In the genomic region with DNA sequence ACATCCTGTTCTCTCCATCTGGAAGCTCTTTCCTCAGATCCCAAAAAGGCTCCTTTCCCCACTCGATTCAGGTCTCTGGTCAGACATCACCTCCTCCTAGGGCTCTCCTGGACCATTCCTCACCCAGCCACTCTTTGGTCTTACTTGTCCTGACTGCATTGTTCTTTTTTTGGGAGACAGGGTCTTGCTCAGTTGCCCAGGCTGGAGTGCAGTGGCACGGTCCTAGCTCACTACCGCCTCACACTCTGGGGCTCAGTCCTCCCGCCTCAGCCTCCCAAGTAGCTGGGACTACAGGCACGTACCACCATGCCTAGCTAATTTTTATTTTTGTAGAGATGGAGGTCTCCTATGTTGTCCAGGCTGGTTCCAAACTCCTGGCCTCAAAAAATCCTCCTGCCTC, we compare ENCODE assay signal across 1 cellular context.
TF ChIP-seq lines count a peak whose summit lies in the region.

No MANE protein-coding gene starts in this region.

TF ChIP-seq in GM23338, 12 proteins besides CTCF, POLR2A, EP300 and RAD21 (continued from another document):
- TF ChIP-seq CREB1 (CRISPR knock-in tag; IDR thresholded peaks at IDR 0.05; ENCODE audit: low read depth) (no peak), EZH2 (IDR thresholded peaks at IDR 0.05; ENCODE audit: low read depth, unreplicated experiment) (no peak), POLR2AphosphoS5 (IDR thresholded peaks at IDR 0.05; ENCODE audit: low read depth) (no peak), EZH2phosphoT487 (IDR thresholded peaks at IDR 0.05; ENCODE audit: unreplicated experiment) (no peak), ZNF331 (CRISPR knock-in tag; IDR thresholded peaks at IDR 0.05; ENCODE audit: low read depth) (no peak)
- TF ChIP-seq, protein P1, sequence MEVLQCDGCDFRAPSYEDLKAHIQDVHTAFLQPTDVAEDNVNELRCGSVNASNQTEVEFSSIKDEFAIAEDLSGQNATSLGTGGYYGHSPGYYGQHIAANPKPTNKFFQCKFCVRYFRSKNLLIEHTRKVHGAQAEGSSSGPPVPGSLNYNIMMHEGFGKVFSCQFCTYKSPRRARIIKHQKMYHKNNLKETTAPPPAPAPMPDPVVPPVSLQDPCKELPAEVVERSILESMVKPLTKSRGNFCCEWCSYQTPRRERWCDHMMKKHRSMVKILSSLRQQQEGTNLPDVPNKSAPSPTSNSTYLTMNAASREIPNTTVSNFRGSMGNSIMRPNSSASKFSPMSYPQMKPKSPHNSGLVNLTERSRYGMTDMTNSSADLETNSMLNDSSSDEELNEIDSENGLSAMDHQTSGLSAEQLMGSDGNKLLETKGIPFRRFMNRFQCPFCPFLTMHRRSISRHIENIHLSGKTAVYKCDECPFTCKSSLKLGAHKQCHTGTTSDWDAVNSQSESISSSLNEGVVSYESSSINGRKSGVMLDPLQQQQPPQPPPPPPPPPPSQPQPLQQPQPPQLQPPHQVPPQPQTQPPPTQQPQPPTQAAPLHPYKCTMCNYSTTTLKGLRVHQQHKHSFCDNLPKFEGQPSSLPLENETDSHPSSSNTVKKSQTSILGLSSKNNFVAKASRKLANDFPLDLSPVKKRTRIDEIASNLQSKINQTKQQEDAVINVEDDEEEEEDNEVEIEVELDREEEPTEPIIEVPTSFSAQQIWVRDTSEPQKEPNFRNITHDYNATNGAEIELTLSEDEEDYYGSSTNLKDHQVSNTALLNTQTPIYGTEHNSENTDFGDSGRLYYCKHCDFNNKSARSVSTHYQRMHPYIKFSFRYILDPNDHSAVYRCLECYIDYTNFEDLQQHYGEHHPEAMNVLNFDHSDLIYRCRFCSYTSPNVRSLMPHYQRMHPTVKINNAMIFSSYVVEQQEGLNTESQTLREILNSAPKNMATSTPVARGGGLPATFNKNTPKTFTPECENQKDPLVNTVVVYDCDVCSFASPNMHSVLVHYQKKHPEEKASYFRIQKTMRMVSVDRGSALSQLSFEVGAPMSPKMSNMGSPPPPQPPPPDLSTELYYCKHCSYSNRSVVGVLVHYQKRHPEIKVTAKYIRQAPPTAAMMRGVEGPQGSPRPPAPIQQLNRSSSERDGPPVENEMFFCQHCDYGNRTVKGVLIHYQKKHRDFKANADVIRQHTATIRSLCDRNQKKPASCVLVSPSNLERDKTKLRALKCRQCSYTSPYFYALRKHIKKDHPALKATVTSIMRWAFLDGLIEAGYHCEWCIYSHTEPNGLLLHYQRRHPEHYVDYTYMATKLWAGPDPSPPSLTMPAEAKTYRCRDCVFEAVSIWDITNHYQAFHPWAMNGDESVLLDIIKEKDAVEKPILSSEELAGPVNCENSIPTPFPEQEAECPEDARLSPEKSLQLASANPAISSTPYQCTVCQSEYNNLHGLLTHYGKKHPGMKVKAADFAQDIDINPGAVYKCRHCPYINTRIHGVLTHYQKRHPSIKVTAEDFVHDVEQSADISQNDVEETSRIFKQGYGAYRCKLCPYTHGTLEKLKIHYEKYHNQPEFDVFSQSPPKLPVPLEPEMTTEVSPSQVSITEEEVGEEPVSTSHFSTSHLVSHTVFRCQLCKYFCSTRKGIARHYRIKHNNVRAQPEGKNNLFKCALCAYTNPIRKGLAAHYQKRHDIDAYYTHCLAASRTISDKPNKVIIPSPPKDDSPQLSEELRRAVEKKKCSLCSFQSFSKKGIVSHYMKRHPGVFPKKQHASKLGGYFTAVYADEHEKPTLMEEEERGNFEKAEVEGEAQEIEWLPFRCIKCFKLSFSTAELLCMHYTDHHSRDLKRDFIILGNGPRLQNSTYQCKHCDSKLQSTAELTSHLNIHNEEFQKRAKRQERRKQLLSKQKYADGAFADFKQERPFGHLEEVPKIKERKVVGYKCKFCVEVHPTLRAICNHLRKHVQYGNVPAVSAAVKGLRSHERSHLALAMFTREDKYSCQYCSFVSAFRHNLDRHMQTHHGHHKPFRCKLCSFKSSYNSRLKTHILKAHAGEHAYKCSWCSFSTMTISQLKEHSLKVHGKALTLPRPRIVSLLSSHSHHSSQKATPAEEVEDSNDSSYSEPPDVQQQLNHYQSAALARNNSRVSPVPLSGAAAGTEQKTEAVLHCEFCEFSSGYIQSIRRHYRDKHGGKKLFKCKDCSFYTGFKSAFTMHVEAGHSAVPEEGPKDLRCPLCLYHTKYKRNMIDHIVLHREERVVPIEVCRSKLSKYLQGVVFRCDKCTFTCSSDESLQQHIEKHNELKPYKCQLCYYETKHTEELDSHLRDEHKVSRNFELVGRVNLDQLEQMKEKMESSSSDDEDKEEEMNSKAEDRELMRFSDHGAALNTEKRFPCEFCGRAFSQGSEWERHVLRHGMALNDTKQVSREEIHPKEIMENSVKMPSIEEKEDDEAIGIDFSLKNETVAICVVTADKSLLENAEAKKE (CRISPR knock-in tag; IDR thresholded peaks at IDR 0.05) = no peak
